Comparison of ENCODE assay signal across 1 cellular context in genomic region chr11:13098067-13098466, GRCh38.
TF ChIP-seq lines count a peak whose summit lies in the region.

No MANE protein-coding gene starts in this region.

TF ChIP-seq in WTC11, 78 proteins besides CTCF, POLR2A, EP300 and RAD21 (continued from another document):
- TF ChIP-seq FOXP4 (CRISPR knock-in tag; IDR thresholded peaks at IDR 0.05) (no peak), RORB (CRISPR knock-in tag; IDR thresholded peaks at IDR 0.05) (no peak), ZBTB21 (CRISPR knock-in tag; IDR thresholded peaks at IDR 0.05; ENCODE audit: borderline replicate concordance) (no peak), ZNF396 (CRISPR knock-in tag; IDR thresholded peaks at IDR 0.05; ENCODE audit: borderline replicate concordance) (no peak), ZNF281 (CRISPR knock-in tag; IDR thresholded peaks at IDR 0.05) (no peak), ZNF416 (CRISPR knock-in tag; IDR thresholded peaks at IDR 0.05) (no peak)
